Comparison of ENCODE assay signal across 12 cellular contexts in genomic region chr18:57353137-57353939, GRCh38. TPM values are rescaled to one million over a fixed set of nuclear protein-coding genes. Genes with fewer than 3 reads are reported as not detected.
DNase-seq lines count a peak whose midpoint lies in the region; ATAC-seq and TF ChIP-seq lines count a peak whose summit lies in the region.
"Had no signal": no experiment of that assay in that cellular context is flagged by ENCODE, and none has a peak within 500 bp of the region (broad histone marks: within the 10 kb centered on the region; RNA-seq: fewer than 3 reads in every experiment).

No MANE protein-coding gene starts in this region.

- H3K27ac Mint-ChIP-seq in progenitor cell of endocrine pancreas (peak overlapping the region; percentile 93), T-cell (no peak overlapping the region), MCF 10A (ENCODE audit: low read depth, unreplicated experiment) (no peak overlapping the region)
- H3K27ac Mint-ChIP-seq in effector memory CD8-positive, alpha-beta T cell = no peak overlapping the region

- no peak overlapping the region for H2BK120ac ChIP-seq in IMR-90 (ENCODE audit: low read depth, low read length)

- H3K4me1 Mint-ChIP-seq in progenitor cell of endocrine pancreas (ENCODE audit: low read depth) = peaks cover 11% of the 10 kb centered on the region
- H3K4me1 Mint-ChIP-seq in T-cell = peaks cover 0 to 2% (median 0%) of the 10 kb centered on the region in 3 donors
- no peaks in the 10 kb centered on the region for H3K4me1 Mint-ChIP-seq in MCF 10A (ENCODE audit: insufficient read depth, unreplicated experiment)
- no peaks in the 10 kb centered on the region for H3K4me1 Mint-ChIP-seq in effector memory CD8-positive, alpha-beta T cell (ENCODE audit: low read depth in 2 of 2)

- H4K5ac ChIP-seq in IMR-90 (ENCODE audit: low read depth, low read length) = no peak overlapping the region

- H2BK5ac ChIP-seq in IMR-90 (ENCODE audit: low read depth, low read length, poor library complexity, severe bottlenecking) = no peak overlapping the region

- H3K27me3 ChIP-seq in IMR-90 (ENCODE audit: control insufficient read depth, insufficient read depth, low read length) (peaks cover 23% of the 10 kb centered on the region), heart left ventricle (peaks cover 18 to 90% (median 48%) of the 10 kb centered on the region in 9 donors)

- peak overlapping the region; percentile 86 for H3K4me3 Mint-ChIP-seq in progenitor cell of endocrine pancreas (ENCODE audit: low read depth)
- no peak overlapping the region for H3K4me3 Mint-ChIP-seq in T-cell
- H3K4me3 Mint-ChIP-seq in MCF 10A (ENCODE audit: unreplicated experiment) = no peak overlapping the region
- no peak overlapping the region for H3K4me3 Mint-ChIP-seq in effector memory CD8-positive, alpha-beta T cell

- no peak for TF ChIP-seq RAD21 in IMR-90 (IDR thresholded peaks at IDR 0.05; ENCODE audit: low read length)

- no peak overlapping the region for H2AFZ ChIP-seq in IMR-90 (replicated peaks; ENCODE audit: low read length, poor library complexity)

- WGBS in IMR-90 (ENCODE audit: extremely low coverage in 2 of 2, insufficient read length in 1 of 2), 2 experiments = 2% methylated on average over 11 of the region's 61 CpGs; no CpG with 5 or more reads in 1 of the 2 experiments
- 1 to 3% (median 2%) methylated on average over 32 to 61 of the region's 61 CpGs for WGBS in heart left ventricle, 4 donors

- CTCF ChIA-PET in IMR-90 (lab: Yijun Ruan, JAX) = no interaction called here
- CTCF ChIA-PET in T-cell (lab: Charles Lee) = no interaction called here
- CTCF ChIA-PET in MCF 10A (lab: Yijun Ruan, JAX) = no interaction called here

- H3K4me3 ChIP-seq in IMR-90 (ENCODE audit: insufficient read depth, low read depth, low read length) = no peak overlapping the region
- no peak overlapping the region for H3K4me3 ChIP-seq in heart left ventricle

- no peaks in the 10 kb centered on the region for H3K36me3 ChIP-seq in IMR-90 (ENCODE audit: control insufficient read depth, insufficient read depth, low read length)
- no peaks in the 10 kb centered on the region for H3K36me3 ChIP-seq in heart left ventricle

- TF ChIP-seq CTCF in IMR-90 (conservative IDR thresholded peaks at IDR 0.05; ENCODE audit: low read depth, low read length) (no peak), heart left ventricle (IDR thresholded peaks at IDR 0.05) (no peak), progenitor cell of endocrine pancreas (IDR thresholded peaks at IDR 0.05; ENCODE audit: unreplicated experiment) (no peak), MCF 10A (IDR thresholded peaks at IDR 0.05; ENCODE audit: unreplicated experiment) (no peak)

- H3K27me3 Mint-ChIP-seq in progenitor cell of endocrine pancreas = peaks cover 15% of the 10 kb centered on the region
- H3K27me3 Mint-ChIP-seq in T-cell = peaks cover 52 to 58% of the 10 kb centered on the region in 2 donors
- peaks cover 81% of the 10 kb centered on the region for H3K27me3 Mint-ChIP-seq in MCF 10A (ENCODE audit: insufficient read depth, unreplicated experiment)
- H3K27me3 Mint-ChIP-seq in effector memory CD8-positive, alpha-beta T cell = peaks cover 52 to 71% of the 10 kb centered on the region in 2 donors

- no peak overlapping the region for H3K9ac ChIP-seq in IMR-90 (ENCODE audit: low read depth, low read length)

- H2AK5ac ChIP-seq in IMR-90 (ENCODE audit: low read depth, low read length) = no peak overlapping the region

- H3K79me1 ChIP-seq in IMR-90 (ENCODE audit: low read depth in 1 of 2, low read length in 2 of 2) = no peaks in the 10 kb centered on the region

- no peak overlapping the region for H3K23ac ChIP-seq in IMR-90 (ENCODE audit: low read depth, low read length)

- no peak overlapping the region for H3K18ac ChIP-seq in IMR-90 (ENCODE audit: low read depth, low read length)

- H3K36me3 Mint-ChIP-seq in progenitor cell of endocrine pancreas (ENCODE audit: insufficient read depth) (peaks cover 2% of the 10 kb centered on the region), T-cell (no peaks in the 10 kb centered on the region), MCF 10A (ENCODE audit: insufficient read depth, unreplicated experiment) (no peaks in the 10 kb centered on the region)
- no peaks in the 10 kb centered on the region for H3K36me3 Mint-ChIP-seq in effector memory CD8-positive, alpha-beta T cell (ENCODE audit: insufficient read depth)

- no peak overlapping the region for H4K91ac ChIP-seq in IMR-90 (ENCODE audit: insufficient read depth, low read depth, low read length)

- no peaks in the 10 kb centered on the region for H3K9me3 Mint-ChIP-seq in progenitor cell of endocrine pancreas (ENCODE audit: low read depth)
- H3K9me3 Mint-ChIP-seq in T-cell = peaks cover 2 to 12% (median 5%) of the 10 kb centered on the region in 3 donors
- H3K9me3 Mint-ChIP-seq in MCF 10A (ENCODE audit: unreplicated experiment) = no peaks in the 10 kb centered on the region
- no peaks in the 10 kb centered on the region for H3K9me3 Mint-ChIP-seq in effector memory CD8-positive, alpha-beta T cell

- H3K4me1 ChIP-seq in IMR-90 (ENCODE audit: control insufficient read depth, insufficient read depth, low read length) (no peaks in the 10 kb centered on the region), heart left ventricle (peaks cover 0 to 22% (median 0%) of the 10 kb centered on the region in 12 donors)

- ATAC-seq in IMR-90 (ENCODE audit: low read depth) = peak; percentile 32
- peak in 3 of 4 donors; percentile 10 to 38 (median 13) for ATAC-seq in heart left ventricle
- no peak for ATAC-seq in T-cell (replicated peaks in 1 of 4)
- ATAC-seq in effector memory CD8-positive, alpha-beta T cell (replicated peaks) = no peak

- H3K4me2 ChIP-seq in IMR-90 (ENCODE audit: low read depth, low read length) = no peak overlapping the region

- H3K4ac ChIP-seq in IMR-90 (ENCODE audit: low read depth, low read length) = no peak overlapping the region

- H3K14ac ChIP-seq in IMR-90 (replicated peaks; ENCODE audit: low read depth, low read length) = no peak overlapping the region

- no peaks in the 10 kb centered on the region for H3K9me1 ChIP-seq in IMR-90 (ENCODE audit: insufficient read depth, low read length)

- H4K20me1 ChIP-seq in IMR-90 (ENCODE audit: insufficient read depth, low read length) = no peaks in the 10 kb centered on the region

- no peak overlapping the region for H2BK20ac ChIP-seq in IMR-90 (ENCODE audit: low read depth, low read length)

- no peak overlapping the region for H2AK9ac ChIP-seq in IMR-90 (replicated peaks; ENCODE audit: low read depth, low read length, poor library complexity)

- dilution Hi-C loops in IMR-90 (cut with HindIII; ENCODE audit: low sequenced_read_pairs, unreplicated experiment) = no loop called here

- H3K56ac ChIP-seq in IMR-90 (ENCODE audit: extremely low read depth, insufficient read depth, low read length) = no peak overlapping the region

- in situ Hi-C loops in IMR-90 (cut with MboI; ENCODE audit: low sequenced_read_pairs) = no loop called here

- no TSS peak for BruUV-seq in IMR-90 (replicated peaks; lab: Mats Ljungman, UMichigan)
- BruUV-seq in MCF 10A (replicated peaks; lab: Mats Ljungman, UMichigan) = no TSS peak

- intact Hi-C loops in IMR-90 (cut with micrococcal nuclease) = loop anchor here (5.0 kb wide), 1 partner anchor 246 kb away; no protein-coding TSS in a partner anchor
- intact Hi-C loops in heart left ventricle (cut with DNase I) = no loop called here
- intact Hi-C loops in MCF 10A (cut with micrococcal nuclease) = no loop called here

- TF ChIP-seq POLR2A in IMR-90 (IDR thresholded peaks at IDR 0.05; ENCODE audit: low read depth, low read length) (no peak), heart left ventricle (IDR thresholded peaks at IDR 0.05) (no peak)

- no peak overlapping the region for H4K8ac ChIP-seq in IMR-90 (ENCODE audit: low read depth in 2 of 2, low read length in 2 of 2)

- H3K27ac ChIP-seq in IMR-90 (ENCODE audit: insufficient read depth, low read length) (no peak overlapping the region), heart left ventricle (no peak overlapping the region)

- no peak overlapping the region for H2BK15ac ChIP-seq in IMR-90 (ENCODE audit: low read depth, low read length)

- H3K9me3 ChIP-seq in IMR-90 (ENCODE audit: control insufficient read depth, insufficient read depth, low read length) (no peaks in the 10 kb centered on the region; the same call in 1 of the 2 replicates), heart left ventricle (peaks cover 0 to 6% (median 0%) of the 10 kb centered on the region in 12 donors)

- POLR2A ChIA-PET in IMR-90 (lab: Charles Lee; ENCODE audit: unreplicated experiment) = no interaction called here
- POLR2A ChIA-PET in T-cell (lab: Charles Lee) = no interaction called here
- POLR2A ChIA-PET in MCF 10A (lab: Yijun Ruan, JAX) = no interaction called here

- DNase-seq in IMR-90 (no peak), NCI-H526 (lab: John Stamatoyannopoulos, UW) (peak; percentile 37 to 76), heart left ventricle (no peak), progenitor cell of endocrine pancreas (ENCODE audit: low spot score, unreplicated experiment) (peak; percentile 63), T-cell (no peak), MCF 10A (ENCODE audit: unreplicated experiment) (no peak)
- no peak for DNase-seq in effector memory CD8-positive, alpha-beta T cell

TF ChIP-seq in IMR-90, 13 proteins besides CTCF, POLR2A, EP300 and RAD21:
- TF ChIP-seq RCOR1 (IDR thresholded peaks at IDR 0.05; ENCODE audit: insufficient replicate concordance, low read length) (no peak), ELK1 (IDR thresholded peaks at IDR 0.05; ENCODE audit: borderline replicate concordance, low read depth, low read length) (no peak), NFE2L2 (IDR thresholded peaks at IDR 0.05; ENCODE audit: low read depth, low read length) (no peak), CEBPB (IDR thresholded peaks at IDR 0.05; ENCODE audit: low read depth, low read length) (no peak)
TF ChIP-seq in IMR-90: peak in this region for 0.

RNA-seq across cellular contexts. Expression of gene ST8SIA3, which starts 1.0 kb away (rescaled TPM):
- total RNA-seq in IMR-90 (2012; rRNA removed) (not detected in 2 replicates), heart left ventricle (under 1 TPM in 1 of 9 donors, not detected in 8; 0.04 TPM), progenitor cell of endocrine pancreas (8.9 and 11.4 TPM in 2 replicates), T-cell (not detected), MCF 10A (2022) (not detected in 2 replicates)
- polyA plus RNA-seq in IMR-90 (2012; rRNA removed) (not detected in 2 replicates), heart left ventricle (not detected)
- not detected in 2 replicates for polyA plus RNA-seq in IMR-90 (2012; cell fraction: cytosol; rRNA removed)
- not detected in 2 replicates for polyA plus RNA-seq in IMR-90 (2012; cell fraction: nucleus; rRNA removed; ENCODE audit: low replicate concordance)
- total RNA-seq: activated CD8-positive, alpha-beta memory T cell treated with anti-CD3 and anti-CD28 coated beads for 36 hours; NCI-H460; renal cortical epithelial cell; T-helper 1 cell treated with Interleukin-12 subunit alpha and Interleukin-12 subunit beta and Interleukin-4 antibody, amounts not matched to agents 30 ng/mL and 1 ng/mL, for 36 hours had no signal
- polyA plus RNA-seq: esophagus had no signal

Comparison
In these comparisons a context has a peak if more than half of its experiments do, and no peak if none do; other contexts are left out.
1. ATAC-seq: peak in IMR-90 (single experiment) and heart left ventricle (3 of 4); none in T-cell (0 of 4) and effector memory CD8-positive, alpha-beta T cell (single experiment).
2. DNase-seq: peak in NCI-H526 (2 of 2) and progenitor cell of endocrine pancreas (single experiment); none in IMR-90 (single experiment), heart left ventricle (0 of 5), T-cell (0 of 34), MCF 10A (single experiment) and effector memory CD8-positive, alpha-beta T cell (0 of 3).